In genomic region chr20:50380697-50381040, GRCh38 we compare ENCODE assay signal across 8 cellular contexts.
DNase-seq lines count a peak whose midpoint lies in the region; ATAC-seq and TF ChIP-seq lines count a peak whose summit lies in the region.
"Had no signal": no experiment of that assay in that cellular context is flagged by ENCODE, and none has a peak within 500 bp of the region (broad histone marks: within the 10 kb centered on the region; RNA-seq: fewer than 3 reads in every experiment).

No MANE protein-coding gene starts in this region.

- H2AFZ ChIP-seq in GM23338, result no peak overlapping the region
- no peak overlapping the region for H2AFZ ChIP-seq in smooth muscle cell (ENCODE audit: low read depth)

- no peak overlapping the region for H3K9ac ChIP-seq in smooth muscle cell (ENCODE audit: low read depth)

- POLR2A ChIA-PET in RWPE1 (lab: Yijun Ruan, JAX; ENCODE audit: low non-redundant PET), result interaction anchor here (0.6 kb wide), 1 partner anchor 60 kb away, joined by 3 read pairs; no protein-coding TSS in a partner anchor

- H3K9me3 Mint-ChIP-seq in GM23338, result no peaks in the 10 kb centered on the region

- H3K79me2 ChIP-seq in GM23338 (replicated peaks; ENCODE audit: insufficient read depth), result no peaks in the 10 kb centered on the region
- H3K79me2 ChIP-seq in smooth muscle cell (ENCODE audit: low read depth), result no peaks in the 10 kb centered on the region

- H3F3A ChIP-seq in GM23338 (replicated peaks; ENCODE audit: low read depth) (no peaks in the 10 kb centered on the region), smooth muscle cell (ENCODE audit: low read depth) (no peaks in the 10 kb centered on the region)

- H3K27ac ChIP-seq in GM23338 (ENCODE audit: low read depth) (no peak overlapping the region), RWPE1 (peak overlapping the region; percentile 67), smooth muscle cell (ENCODE audit: low read depth) (no peak overlapping the region)

- no peaks in the 10 kb centered on the region for H3K36me3 Mint-ChIP-seq in GM23338 (ENCODE audit: low read depth)

- H3K36me3 ChIP-seq in GM23338 (ENCODE audit: insufficient read depth) (no peaks in the 10 kb centered on the region), smooth muscle cell (ENCODE audit: low read depth) (no peaks in the 10 kb centered on the region)

- H3K4me1 Mint-ChIP-seq in GM23338, result no peaks in the 10 kb centered on the region; the same call in 1 of the 3 replicates

- no peak overlapping the region for H3K27ac Mint-ChIP-seq in GM23338

- no peaks in the 10 kb centered on the region for H4K20me1 ChIP-seq in GM23338 (replicated peaks; ENCODE audit: insufficient read depth)
- no peaks in the 10 kb centered on the region for H4K20me1 ChIP-seq in smooth muscle cell (ENCODE audit: low read depth)

- peak; percentile 22 for DNase-seq in GM23338 (ENCODE audit: low spot score)
- no peak for DNase-seq in RWPE1 (ENCODE audit: low spot score)
- peak; percentile 24 for DNase-seq in fibroblast of the conjunctiva (ENCODE audit: low read depth)
- DNase-seq in smooth muscle cell (lab: John Stamatoyannopoulos, UW; ENCODE audit: unreplicated experiment), result peak; percentile 1
- no peak for DNase-seq in G401 (ENCODE audit: low spot score)

- CTCF ChIA-PET in RWPE1 (lab: Yijun Ruan, JAX), result interaction anchor here (0.9 kb wide), 1 partner anchor 96 kb away, joined by 3 read pairs; no protein-coding TSS in a partner anchor

- H3K4me3 ChIP-seq in GM23338 (no peak overlapping the region), smooth muscle cell (no peak overlapping the region)

- H3K9me2 ChIP-seq in GM23338 (ENCODE audit: insufficient read depth), result no peaks in the 10 kb centered on the region

- WGBS in smooth muscle cell (ENCODE audit: low lambda C conversion rate), result 73% methylated on average over 5 of the region's 5 CpGs

- ATAC-seq in GM23338 (peak; percentile 50; the same call in 2 of the 3 replicates), HG03135 (IDR thresholded peaks at IDR 0.05; ENCODE audit: unreplicated experiment) (no peak), HG02678 (IDR thresholded peaks at IDR 0.05; ENCODE audit: unreplicated experiment) (no peak)
- ATAC-seq: activated CD4-positive, CD25-positive, alpha-beta regulatory T cell treated with anti-CD3 and anti-CD28 coated beads, Interleukin-2, amount 50 U/mL, for 24 hours had no signal

- no peaks in the 10 kb centered on the region for H3K27me3 ChIP-seq in GM23338 (ENCODE audit: insufficient read depth)
- no peaks in the 10 kb centered on the region for H3K27me3 ChIP-seq in smooth muscle cell (ENCODE audit: low read depth)

- H3K4me1 ChIP-seq in GM23338 (ENCODE audit: insufficient read depth), result no peaks in the 10 kb centered on the region
- no peaks in the 10 kb centered on the region for H3K4me1 ChIP-seq in smooth muscle cell (ENCODE audit: low read depth)

- H3K4me3 Mint-ChIP-seq in GM23338, result no peak overlapping the region

- no peaks in the 10 kb centered on the region for H3K9me3 ChIP-seq in smooth muscle cell (replicated peaks; ENCODE audit: low read depth)

- in situ Hi-C loops in G401 (cut with HindIII; ENCODE audit: low sequenced_read_pairs), result no loop called here

- TF ChIP-seq CTCF in GM23338 (conservative IDR thresholded peaks at IDR 0.05; ENCODE audit: low read depth in 2 of 2) (peak; percentile 39 to 54), RWPE1 (conservative IDR thresholded peaks at IDR 0.05; ENCODE audit: low read depth) (no peak; the same call in 1 of the 2 replicates), smooth muscle cell (IDR thresholded peaks at IDR 0.05; ENCODE audit: borderline replicate concordance, insufficient read depth, poor library complexity, severe bottlenecking) (peak; percentile 32)

- H3K27me3 Mint-ChIP-seq in GM23338 (ENCODE audit: insufficient read depth, low read depth, poor library complexity), result peaks cover 15% of the 10 kb centered on the region

- H3K4me2 ChIP-seq in GM23338 (no peak overlapping the region), smooth muscle cell (no peak overlapping the region)

TF ChIP-seq in GM23338, 12 proteins besides CTCF, POLR2A, EP300 and RAD21 (continues in another document):
- TF ChIP-seq ZNF462 (CRISPR knock-in tag; IDR thresholded peaks at IDR 0.05) (no peak), JUNB (IDR thresholded peaks at IDR 0.05; ENCODE audit: unreplicated experiment) (no peak), EZH2phosphoT487 (IDR thresholded peaks at IDR 0.05; ENCODE audit: unreplicated experiment) (no peak), STAT1 (IDR thresholded peaks at IDR 0.05; ENCODE audit: unreplicated experiment) (no peak), ZNF114 (CRISPR knock-in tag; IDR thresholded peaks at IDR 0.05) (no peak), POLR2AphosphoS5 (IDR thresholded peaks at IDR 0.05; ENCODE audit: low read depth) (no peak), CREB1 (CRISPR knock-in tag; IDR thresholded peaks at IDR 0.05; ENCODE audit: low read depth) (no peak), ZNF331 (CRISPR knock-in tag; IDR thresholded peaks at IDR 0.05; ENCODE audit: low read depth) (no peak), NANOG (IDR thresholded peaks at IDR 0.05; ENCODE audit: borderline replicate concordance) (no peak)

Comparison
In these comparisons a context has a peak if more than half of its experiments do, and no peak if none do; other contexts are left out.
1. DNase-seq: peak in GM23338 (single experiment), fibroblast of the conjunctiva (single experiment) and smooth muscle cell (single experiment); none in RWPE1 (single experiment) and G401 (single experiment).